ENCODE assay signal across 8 cellular contexts in genomic region chr16:1351582-1352362, GRCh38. TPM values are rescaled to one million over a fixed set of nuclear protein-coding genes. Genes with fewer than 3 reads are reported as not detected.
DNase-seq lines count a peak whose midpoint lies in the region; ATAC-seq and TF ChIP-seq lines count a peak whose summit lies in the region.

GNPTG (plus strand) TSS chr16:1351931; CDS start chr16:1351966, 35 bp downstream.
TSR3 (minus strand) TSS chr16:1351878; CDS start chr16:1351804, 74 bp downstream.

- H3K4me3 ChIP-seq in Karpas-422 (ENCODE audit: low read length) (peak within 1 kb of the TSS; percentile 96), ovary (peak within 1 kb of the TSS; percentile 99), thoracic aorta (peak within 1 kb of the TSS; percentile 88)

- H3K9me3 ChIP-seq in Karpas-422 (ENCODE audit: low read length) (no peaks in the 10 kb centered on the region), ovary (no peaks in the 10 kb centered on the region), thoracic aorta (no peaks in the 10 kb centered on the region)

- H3K27ac ChIP-seq in Karpas-422 (ENCODE audit: low read length) (no peak within 1 kb of the TSS), ovary (peak within 1 kb of the TSS in 1 of 2 donors; percentile 27), thoracic aorta (peak within 1 kb of the TSS; percentile 39 to 47)

- peak within 1 kb of the TSS; percentile 89 for H3K9ac ChIP-seq in Karpas-422 (ENCODE audit: low read length)

- H2AFZ ChIP-seq in Karpas-422 (ENCODE audit: low read length) = peak within 1 kb of the TSS; percentile 84; the same call in 1 of the 2 replicates

- TF ChIP-seq CTCF in ovary (IDR thresholded peaks at IDR 0.05) (no peak), thoracic aorta (IDR thresholded peaks at IDR 0.05) (no peak)

- H3K4me2 ChIP-seq in Karpas-422 (ENCODE audit: low read depth, low read length, poor library complexity, severe bottlenecking) = peak within 1 kb of the TSS; percentile 98

- peaks cover 56% of the 10 kb centered on the region for H3K79me2 ChIP-seq in Karpas-422 (ENCODE audit: low read length)

- intact Hi-C loops in head of caudate nucleus (cut with DNase I) = loop anchor here (5.0 to 10.0 kb wide), 3 partner anchors 39 to 123 kb away; partner anchors contain the start of genes CLCN7 and UQCC4
- intact Hi-C loops in ovary (cut with DNase I) = loop anchor here in 1 of 4 donors (2.0 kb wide), 1 partner anchor 41 kb away; no protein-coding TSS in a partner anchor

- H3K4me1 ChIP-seq in Karpas-422 (ENCODE audit: low read length) (peaks cover 23% of the 10 kb centered on the region), ovary (ENCODE audit: insufficient read depth) (peaks cover 18% of the 10 kb centered on the region), thoracic aorta (ENCODE audit: control insufficient read depth in 1 of 2, low read depth in 2 of 2) (peaks cover 8 to 32% of the 10 kb centered on the region in 2 donors)

- H3K27me3 Mint-ChIP-seq in activated naive CD8-positive, alpha-beta T cell treated with anti-CD3 and anti-CD28 coated beads for 36 hours = no peaks in the 10 kb centered on the region

- no peaks in the 10 kb centered on the region for H3K9me3 Mint-ChIP-seq in activated naive CD8-positive, alpha-beta T cell treated with anti-CD3 and anti-CD28 coated beads for 36 hours

- DNase-seq in EL (peak; percentile 84), Karpas-422 (peak; percentile 95), SKM-1 treated with dmso at 0.1 percent for 144 hours (lab: John Stamatoyannopoulos, UW; ENCODE audit: unreplicated experiment) (peak; percentile 53), head of caudate nucleus (peak; percentile 24 to 89 (median 76)), ovary (peak; percentile 80 to 92 (median 89)), thoracic aorta (ENCODE audit: low spot score) (no peak)
- peak; percentile 94 for DNase-seq in activated naive CD8-positive, alpha-beta T cell treated with anti-CD3 and anti-CD28 coated beads for 36 hours

- H3K9me2 ChIP-seq in Karpas-422 (replicated peaks; ENCODE audit: insufficient read depth, low read length) = no peaks in the 10 kb centered on the region

- H3K4me1 Mint-ChIP-seq in activated naive CD8-positive, alpha-beta T cell treated with anti-CD3 and anti-CD28 coated beads for 36 hours = peaks cover 21% of the 10 kb centered on the region

- ATAC-seq in GM21737 (IDR thresholded peaks at IDR 0.05; ENCODE audit: unreplicated experiment) (peak; percentile 70), thoracic aorta (ENCODE audit: insufficient number of reproducible peaks, low FRiP score, low read depth) (peak; percentile 65)

- TF ChIP-seq EP300 in ovary (IDR thresholded peaks at IDR 0.05) = no peak

- WGBS in ovary, 3 donors = 0% methylated on average over 62 to 98 of the region's 98 CpGs

- H3K36me3 ChIP-seq in Karpas-422 (ENCODE audit: insufficient read depth, low read length) = no peaks in the 10 kb centered on the region
- no peaks in the 10 kb centered on the region for H3K36me3 ChIP-seq in ovary
- H3K36me3 ChIP-seq in thoracic aorta = peaks cover 12% of the 10 kb centered on the region

- peak within 1 kb of the TSS; percentile 89 for H3K4me3 Mint-ChIP-seq in activated naive CD8-positive, alpha-beta T cell treated with anti-CD3 and anti-CD28 coated beads for 36 hours

- no peaks in the 10 kb centered on the region for H3K27me3 ChIP-seq in Karpas-422 (ENCODE audit: low read length)
- no peaks in the 10 kb centered on the region for H3K27me3 ChIP-seq in ovary
- no peaks in the 10 kb centered on the region for H3K27me3 ChIP-seq in thoracic aorta (replicated peaks; ENCODE audit: insufficient read depth)

- 0 out of 2 replicates have a peak, but pooled peaks cover 7% of the 10 kb centered on the region for H4K20me1 ChIP-seq in Karpas-422 (ENCODE audit: insufficient read depth, low read depth, low read length)

- peaks cover 4% of the 10 kb centered on the region for H3K36me3 Mint-ChIP-seq in activated naive CD8-positive, alpha-beta T cell treated with anti-CD3 and anti-CD28 coated beads for 36 hours

- peak; percentile 55 for TF ChIP-seq POLR2A in ovary (IDR thresholded peaks at IDR 0.05)

- peak within 1 kb of the TSS; percentile 74 for H3K27ac Mint-ChIP-seq in activated naive CD8-positive, alpha-beta T cell treated with anti-CD3 and anti-CD28 coated beads for 36 hours

RNA-seq across cellular contexts. Expression of gene GNPTG, which starts in this region (rescaled TPM):
- 19.6 and 39.1 TPM in 2 replicates for total RNA-seq in Karpas-422 (2014; rRNA removed; shearing (Covaris generic); ENCODE audit: low replicate concordance)
- total RNA-seq in activated naive CD8-positive, alpha-beta T cell treated with anti-CD3 and anti-CD28 coated beads for 36 hours = 10 to 100 TPM; 19.2 to 19.7 TPM
- total RNA-seq in ovary (10 to 100 TPM; 47.8 to 68.1 (median 55.4) TPM), thoracic aorta (10 to 100 TPM; 67.9 to 69.7 TPM)
- 10 to 100 TPM; 26.0 to 67.8 TPM for polyA plus RNA-seq in ovary

RNA-seq across cellular contexts. Expression of gene TSR3, which starts in this region (rescaled TPM):
- 20.1 and 70.0 TPM in 2 replicates for total RNA-seq in Karpas-422 (2014; rRNA removed; shearing (Covaris generic); ENCODE audit: low replicate concordance)
- 10 to 100 TPM; 80.3 to 82.6 TPM for total RNA-seq in activated naive CD8-positive, alpha-beta T cell treated with anti-CD3 and anti-CD28 coated beads for 36 hours
- total RNA-seq in ovary = 10 to 100 TPM; 28.6 to 74.6 (median 41.5) TPM
- polyA plus RNA-seq in ovary = 10 to 100 TPM in 1 of 2 donors, 1 to 10 TPM in 1; 6.3 to 40.7 TPM
- 100 to 1,000 TPM in 1 of 2 donors, 10 to 100 TPM in 1; 61.7 to 124 TPM for total RNA-seq in thoracic aorta
